Comparison of ENCODE assay signal across 10 cellular contexts in genomic region chr22:34829485-34829884, GRCh38.
"Had no signal": no experiment of that assay in that cellular context is flagged by ENCODE, and none has a peak within 500 bp of the region (broad histone marks: within the 10 kb centered on the region; RNA-seq: fewer than 3 reads in every experiment).

No MANE protein-coding gene starts in this region.

- H3K9ac ChIP-seq: GM23248, KMS-11 had no signal

- H2AFZ ChIP-seq: GM23248 had no signal

- H3K4me2 ChIP-seq: KMS-11 had no signal

- H3K36me3 Mint-ChIP-seq: IgD-negative memory B cell had no signal

- H3K4me1 ChIP-seq: HAP-1 had no signal

- H3K9me3 ChIP-seq: HAP-1 had no signal

- H3K27ac ChIP-seq: GM23248, HL-60, KMS-11 had no signal

- ATAC-seq: HCT116 had no signal

- H3K36me3 ChIP-seq: HAP-1 had no signal

- H3K27ac Mint-ChIP-seq: HFFc6, IgD-negative memory B cell had no signal

- H3K4me3 ChIP-seq: GM23248, HAP-1 had no signal

- DNase-seq: GM23248, GOT3, H7, HFFc6, KBM-7 had no signal

- H3K4me3 Mint-ChIP-seq: HFFc6, IgD-negative memory B cell had no signal
